In genomic region chr13:23808803-23809202, GRCh38 we compare ENCODE assay signal across 30 cellular contexts.
"Had no signal": no experiment of that assay in that cellular context is flagged by ENCODE, and none has a peak within 500 bp of the region (broad histone marks: within the 10 kb centered on the region; RNA-seq: fewer than 3 reads in every experiment).

No MANE protein-coding gene starts in this region.

- H3K27me3 ChIP-seq: brain microvascular endothelial cell, MG63, Peyer's patch had no signal

- H3K36me3 ChIP-seq: brain microvascular endothelial cell, Peyer's patch, WERI-Rb-1 had no signal

- DNase-seq: activated CD4-positive, alpha-beta memory T cell treated with anti-CD3 and anti-CD28 coated beads, Interleukin-2, amount 10 ng/mL, durations not matched to agents 7 days and 5 days; activated CD4-positive, alpha-beta T cell treated with anti-CD3 and anti-CD28 coated beads for 1 hour; activated CD4-positive, alpha-beta T cell treated with anti-CD3 and anti-CD28 coated beads for 48 hours; activated CD4-positive, CD25-positive, alpha-beta regulatory T cell; activated CD8-positive, alpha-beta memory T cell treated with anti-CD3 and anti-CD28 coated beads for 24 hours; activated CD8-positive, alpha-beta memory T cell treated with anti-CD3 and anti-CD28 coated beads, Interleukin-2, amount 10 ng/mL, durations not matched to agents 7 days and 5 days; activated CD8-positive, alpha-beta memory T cell treated with anti-CD3 and anti-CD28 coated beads, Interleukin-2, amount 50 U/mL, for 48 hours; activated effector memory CD4-positive, alpha-beta T cell treated with Interleukin-2 at 50 U/mL for 16 hours; activated naive CD4-positive, alpha-beta T cell treated with anti-CD3 and anti-CD28 coated beads, Interleukin-2, amount 10 ng/mL, durations not matched to agents 7 days and 5 days; activated naive CD8-positive, alpha-beta T cell treated with anti-CD3 and anti-CD28 coated beads, Interleukin-2, amount 50 U/mL, for 24 hours; activated T-cell treated with anti-CD3 and anti-CD28 coated beads, Interleukin-2, amount 50 U/mL, for 48 hours; anterior cingulate cortex; brain microvascular endothelial cell; central memory CD4-positive, alpha-beta T cell; Kasumi-1; MG63; NCI-H1048; NCI-H1105 treated with DMSO at 0.1 percent for 48 hours; NCI-H1436; NCI-H1694; NCI-H1930; NCI-H2081 treated with DMSO at 0.1 percent for 48 hours; NCI-H345; NCI-H524 treated with DMSO at 0.1 percent for 48 hours; PC-3; Peyer's patch; Right ventricle myocardium superior; SW 1271; T1000; WERI-Rb-1 had no signal

- H3K4me3 ChIP-seq: MG63, Peyer's patch had no signal

- H3K27ac ChIP-seq: brain microvascular endothelial cell, Peyer's patch, WERI-Rb-1 had no signal

- H3K4me1 ChIP-seq: Peyer's patch had no signal

- ATAC-seq: activated CD8-positive, alpha-beta memory T cell treated with anti-CD3 and anti-CD28 coated beads, Interleukin-2, amount 10 ng/mL, durations not matched to agents 7 days and 5 days; activated naive CD8-positive, alpha-beta T cell treated with anti-CD3 and anti-CD28 coated beads, Interleukin-2, amount 50 U/mL, for 24 hours; PC-3 had no signal

- H3K9me3 ChIP-seq: MG63, Peyer's patch had no signal
